1 cellular context compared by ENCODE assay signal in genomic region chr1:85584264-85584781, GRCh38.
TF ChIP-seq lines count a peak whose summit lies in the region.

No MANE protein-coding gene starts in this region.

TF ChIP-seq in HepG2, 621 proteins besides CTCF, POLR2A, EP300 and RAD21 (continues in another document):
- TF ChIP-seq IRX3 (CRISPR knock-in tag; IDR thresholded peaks at IDR 0.05; ENCODE audit: borderline replicate concordance, low read depth) (no peak), ZBTB26 (CRISPR knock-in tag; IDR thresholded peaks at IDR 0.05; ENCODE audit: borderline replicate concordance) (no peak), RARA (CRISPR knock-in tag; IDR thresholded peaks at IDR 0.05) (no peak), ZNF441 (CRISPR knock-in tag; IDR thresholded peaks at IDR 0.05; ENCODE audit: borderline replicate concordance) (no peak), GABPB1 (CRISPR knock-in tag; IDR thresholded peaks at IDR 0.05) (no peak), ZKSCAN8 (CRISPR knock-in tag; IDR thresholded peaks at IDR 0.05; ENCODE audit: borderline replicate concordance) (no peak), ZNF446 (CRISPR knock-in tag; IDR thresholded peaks at IDR 0.05) (no peak), ZNF513 (CRISPR knock-in tag; conservative IDR thresholded peaks at IDR 0.05) (no peak), ZNF230 (CRISPR knock-in tag; IDR thresholded peaks at IDR 0.05) (no peak), ZBTB42 (CRISPR knock-in tag; IDR thresholded peaks at IDR 0.05) (no peak), ZNF761 (CRISPR knock-in tag; conservative IDR thresholded peaks at IDR 0.05) (no peak), PHB2 (IDR thresholded peaks at IDR 0.05; ENCODE audit: partially characterized antibody) (no peak), SIX1 (CRISPR knock-in tag; IDR thresholded peaks at IDR 0.05; ENCODE audit: borderline replicate concordance) (no peak), ARID3A (IDR thresholded peaks at IDR 0.05; ENCODE audit: low read depth, low read length) (peak; percentile 86), ZNF281 (CRISPR knock-in tag; IDR thresholded peaks at IDR 0.05; ENCODE audit: borderline replicate concordance) (peak; percentile 65), ZFP90 (CRISPR knock-in tag; IDR thresholded peaks at IDR 0.05; ENCODE audit: borderline replicate concordance) (no peak), ZNF512B (CRISPR knock-in tag; IDR thresholded peaks at IDR 0.05; ENCODE audit: borderline replicate concordance) (no peak), ZNF569 (CRISPR knock-in tag; IDR thresholded peaks at IDR 0.05; ENCODE audit: borderline replicate concordance) (no peak), ZFP36L1 (CRISPR knock-in tag; IDR thresholded peaks at IDR 0.05) (no peak), TIGD3 (CRISPR knock-in tag; IDR thresholded peaks at IDR 0.05; ENCODE audit: borderline replicate concordance) (no peak), SP5 (CRISPR knock-in tag; IDR thresholded peaks at IDR 0.05; ENCODE audit: borderline replicate concordance, low read depth) (no peak), ELF3 (CRISPR knock-in tag; IDR thresholded peaks at IDR 0.05) (0 out of 2 replicates have a peak, but pooled peaks have one; percentile 18), PLSCR1 (CRISPR knock-in tag; IDR thresholded peaks at IDR 0.05; ENCODE audit: borderline replicate concordance) (no peak), MAFK (conservative IDR thresholded peaks at IDR 0.05 in 1 of 2, IDR thresholded peaks at IDR 0.05 in 1 of 2; ENCODE audit: low read length in 2 of 2) (0 out of 4 replicates have a peak, but pooled peaks of 1 of the 2 experiments have one; percentile 3), GMEB1 (CRISPR knock-in tag; IDR thresholded peaks at IDR 0.05; ENCODE audit: borderline replicate concordance) (no peak), NR2F6 (IDR thresholded peaks at IDR 0.05) (peak; percentile 20; the same call in 1 of the 2 replicates), NR2F6 (CRISPR knock-in tag; IDR thresholded peaks at IDR 0.05) (no peak), MEF2D (CRISPR knock-in tag; IDR thresholded peaks at IDR 0.05) (no peak), TEAD3 (CRISPR knock-in tag; optimal IDR thresholded peaks at IDR 0.05; ENCODE audit: borderline replicate concordance) (peak; percentile 84), TBX3 (IDR thresholded peaks at IDR 0.05; ENCODE audit: borderline replicate concordance) (peak; percentile 75), MXI1 (IDR thresholded peaks at IDR 0.05; ENCODE audit: borderline replicate concordance, low read depth, low read length) (no peak), RBM39 (IDR thresholded peaks at IDR 0.05; ENCODE audit: low read depth, low read length, poor library complexity, severe bottlenecking) (no peak), NR2F1 (CRISPR knock-in tag; IDR thresholded peaks at IDR 0.05) (peak in 1 of 2 experiments; percentile 68; a peak in 2 of 4 replicates), PITX1 (CRISPR knock-in tag; IDR thresholded peaks at IDR 0.05) (no peak), ARID5B (CRISPR knock-in tag; IDR thresholded peaks at IDR 0.05) (0 out of 2 replicates have a peak, but pooled peaks have one; percentile 19), BORCS8-MEF2B (CRISPR knock-in tag; IDR thresholded peaks at IDR 0.05) (no peak), STAT5B (CRISPR knock-in tag; IDR thresholded peaks at IDR 0.05) (no peak), SYNCRIP (IDR thresholded peaks at IDR 0.05; ENCODE audit: insufficient read depth, low read depth, low read length) (no peak), SAP130 (CRISPR knock-in tag; IDR thresholded peaks at IDR 0.05; ENCODE audit: low read depth) (peak; percentile 37), POLR2AphosphoS2 (IDR thresholded peaks at IDR 0.05; ENCODE audit: low read depth, low read length) (peak; percentile 99)
